ENCODE assay signal across 23 cellular contexts in genomic region chr17:77344038-77344437, GRCh38.
DNase-seq lines count a peak whose midpoint lies in the region; ATAC-seq, FAIRE-seq and TF ChIP-seq lines count a peak whose summit lies in the region.
"Had no signal": no experiment of that assay in that cellular context is flagged by ENCODE, and none has a peak within 500 bp of the region (broad histone marks: within the 10 kb centered on the region; RNA-seq: fewer than 3 reads in every experiment).

No MANE protein-coding gene starts in this region.

- H3K27ac Mint-ChIP-seq in CD8-positive, alpha-beta memory T cell, result peak overlapping the region; percentile 7 to 92 (median 84)
- peak overlapping the region; percentile 94 for H3K27ac Mint-ChIP-seq in T-helper 17 cell
- peak overlapping the region; percentile 79 to 89 for H3K27ac Mint-ChIP-seq in natural killer cell

- H3K27me3 ChIP-seq in CD8-positive, alpha-beta memory T cell (ENCODE audit: insufficient read depth, low read length, poor library complexity, severe bottlenecking), result no peaks in the 10 kb centered on the region
- H3K27me3 ChIP-seq in brain microvascular endothelial cell (replicated peaks), result no peaks in the 10 kb centered on the region
- H3K27me3 ChIP-seq: Peyer's patch had no signal

- no peak for TF ChIP-seq EP300 in A549 (IDR thresholded peaks at IDR 0.05)

- WGBS in A549 (ENCODE audit: missing lambda C conversion rate), result 97% methylated on average over 5 of the region's 5 CpGs

- 0 out of 3 replicates have a peak, but pooled peaks cover 4% of the 10 kb centered on the region for H3K4me1 ChIP-seq in A549
- H3K4me1 ChIP-seq in CD8-positive, alpha-beta memory T cell (ENCODE audit: insufficient read depth, low read length), result peaks cover 47% of the 10 kb centered on the region

- H3K36me3 ChIP-seq in CD8-positive, alpha-beta memory T cell (ENCODE audit: insufficient read depth, low read length), result no peaks in the 10 kb centered on the region
- H3K36me3 ChIP-seq in brain microvascular endothelial cell (replicated peaks), result peaks cover 5% of the 10 kb centered on the region
- H3K36me3 ChIP-seq: Peyer's patch had no signal

- DNase-seq in A549 (ENCODE audit: low read depth in 1 of 2, low spot score in 1 of 2) (no peak), T-helper 17 cell (no peak), natural killer cell (no peak), brain microvascular endothelial cell (no peak), epidermal melanocyte (ENCODE audit: insufficient read length, low spot score) (no peak), NCI-H2171 treated with DMSO at 0.1 percent for 48 hours (lab: John Stamatoyannopoulos, UW) (no peak)
- DNase-seq in CD8-positive, alpha-beta memory T cell, result no peak
- DNase-seq in activated T-cell treated with anti-CD3 and anti-CD28 coated beads, Interleukin-2, amount 50 U/mL, for 48 hours, result no peak
- DNase-seq: DND-41, GM23248, HCEC 1CT, KBM-7, NCI-H1048, NCI-H1436 treated with DMSO at 0.1 percent for 48 hours, NCI-H2081 treated with DMSO at 0.1 percent for 48 hours, NCI-H510A treated with DMSO at 0.1 percent for 48 hours had no signal

- no peaks in the 10 kb centered on the region for H3K36me3 Mint-ChIP-seq in CD8-positive, alpha-beta memory T cell
- H3K36me3 Mint-ChIP-seq in T-helper 17 cell (ENCODE audit: low read depth) (no peaks in the 10 kb centered on the region), natural killer cell (no peaks in the 10 kb centered on the region)

- H3K9me3 ChIP-seq in A549 (peaks cover 14% of the 10 kb centered on the region), T-helper 17 cell (ENCODE audit: control insufficient read depth, low read length, poor library complexity, severe bottlenecking) (no peaks in the 10 kb centered on the region)
- H3K9me3 ChIP-seq in CD8-positive, alpha-beta memory T cell (ENCODE audit: low read length), result no peaks in the 10 kb centered on the region
- H3K9me3 ChIP-seq: Peyer's patch had no signal

- no peak for TF ChIP-seq CTCF in A549 (IDR thresholded peaks at IDR 0.05)
- no peak for TF ChIP-seq CTCF in natural killer cell (IDR thresholded peaks at IDR 0.05)
- no peak for TF ChIP-seq CTCF in brain microvascular endothelial cell (IDR thresholded peaks at IDR 0.05; ENCODE audit: low read depth, low read length, missing control alignments)

- H3K27ac ChIP-seq in A549 (no peak overlapping the region), brain microvascular endothelial cell (no peak overlapping the region)
- no peak overlapping the region for H3K27ac ChIP-seq in CD8-positive, alpha-beta memory T cell (ENCODE audit: low read depth, low read length)
- H3K27ac ChIP-seq: GM23248, SK-N-MC had no signal

- peaks cover 53 to 77% (median 69%) of the 10 kb centered on the region in 3 donors for H3K4me1 Mint-ChIP-seq in CD8-positive, alpha-beta memory T cell
- H3K4me1 Mint-ChIP-seq in T-helper 17 cell (peaks cover 40% of the 10 kb centered on the region), natural killer cell (peaks cover 51 to 53% of the 10 kb centered on the region in 2 donors)

- H3K4me3 Mint-ChIP-seq in CD8-positive, alpha-beta memory T cell, result peak overlapping the region in 5 of 7 donors; percentile 7 to 85 (median 75)
- no peak overlapping the region for H3K4me3 Mint-ChIP-seq in T-helper 17 cell
- peak overlapping the region; percentile 83 for H3K4me3 Mint-ChIP-seq in natural killer cell

- H3K4me2 ChIP-seq in A549, result no peak overlapping the region

- intact Hi-C loops in natural killer cell (cut with micrococcal nuclease), result no loop called here

- POLR2A ChIA-PET in A549 (lab: Yijun Ruan, JAX), result no interaction called here
- POLR2A ChIA-PET in CD8-positive, alpha-beta memory T cell (lab: Charles Lee), result interaction anchor here (1.4 kb wide), 1 partner anchor 13 kb away, joined by 3 read pairs; no protein-coding TSS in a partner anchor

- H3K4me3 ChIP-seq in A549, result no peak overlapping the region
- H3K4me3 ChIP-seq in CD8-positive, alpha-beta memory T cell (ENCODE audit: low read length), result no peak overlapping the region
- no peak overlapping the region for H3K4me3 ChIP-seq in brain microvascular endothelial cell (ENCODE audit: low read depth, low read length)
- H3K4me3 ChIP-seq: GM23248, Peyer's patch, SK-N-MC had no signal

- no peaks in the 10 kb centered on the region for H3K27me3 Mint-ChIP-seq in CD8-positive, alpha-beta memory T cell
- H3K27me3 Mint-ChIP-seq in T-helper 17 cell (no peaks in the 10 kb centered on the region), natural killer cell (ENCODE audit: low read depth in 2 of 2) (no peaks in the 10 kb centered on the region)

- ATAC-seq in A549 (no peak), T-helper 17 cell (no peak), natural killer cell (no peak)
- ATAC-seq: Right ventricle myocardium inferior had no signal

- no peaks in the 10 kb centered on the region for H3K9me3 Mint-ChIP-seq in CD8-positive, alpha-beta memory T cell
- H3K9me3 Mint-ChIP-seq in natural killer cell, result no peaks in the 10 kb centered on the region

- no peak for TF ChIP-seq POLR2A in A549 (IDR thresholded peaks at IDR 0.05; ENCODE audit: low read length)

- CTCF ChIA-PET in A549 (lab: Yijun Ruan, JAX), result interaction anchor here (1.0 to 5.5 kb wide), 4 partner anchors 10 to 151 kb away, joined by 3 to 46 read pairs (median 6); no protein-coding TSS in a partner anchor
- CTCF ChIA-PET in CD8-positive, alpha-beta memory T cell (lab: Charles Lee), result no interaction called here

- FAIRE-seq in A549 (lab: Jason Lieb, UNC), result no peak
- FAIRE-seq: A204.1, G401.6, GM12891, GM18507 had no signal

- in situ Hi-C loops in brain microvascular endothelial cell (cut with HindIII; ENCODE audit: low pct_ligation_motif_present, low sequenced_read_pairs), result loop anchor here (25.0 kb wide), 1 partner anchor 118 kb away; no protein-coding TSS in a partner anchor

- TF ChIP-seq RAD21 in A549 (conservative IDR thresholded peaks at IDR 0.05 in 1 of 2, IDR thresholded peaks at IDR 0.05 in 1 of 2), result no peak

TF ChIP-seq in A549, 52 proteins besides CTCF, POLR2A, EP300 and RAD21:
- no peak for TF ChIP-seq FOSB (CRISPR knock-in tag; IDR thresholded peaks at IDR 0.05)
- 0 out of 2 replicates have a peak, but pooled peaks have one; percentile 26 for TF ChIP-seq HEYL (CRISPR knock-in tag; IDR thresholded peaks at IDR 0.05)
- TF ChIP-seq KDM1A (IDR thresholded peaks at IDR 0.05; ENCODE audit: low read depth), result peak; percentile 70; the same call in 1 of the 2 replicates
TF ChIP-seq in A549: peak in this region for 2.
